1 cellular context compared by ENCODE assay signal in the genomic region with DNA sequence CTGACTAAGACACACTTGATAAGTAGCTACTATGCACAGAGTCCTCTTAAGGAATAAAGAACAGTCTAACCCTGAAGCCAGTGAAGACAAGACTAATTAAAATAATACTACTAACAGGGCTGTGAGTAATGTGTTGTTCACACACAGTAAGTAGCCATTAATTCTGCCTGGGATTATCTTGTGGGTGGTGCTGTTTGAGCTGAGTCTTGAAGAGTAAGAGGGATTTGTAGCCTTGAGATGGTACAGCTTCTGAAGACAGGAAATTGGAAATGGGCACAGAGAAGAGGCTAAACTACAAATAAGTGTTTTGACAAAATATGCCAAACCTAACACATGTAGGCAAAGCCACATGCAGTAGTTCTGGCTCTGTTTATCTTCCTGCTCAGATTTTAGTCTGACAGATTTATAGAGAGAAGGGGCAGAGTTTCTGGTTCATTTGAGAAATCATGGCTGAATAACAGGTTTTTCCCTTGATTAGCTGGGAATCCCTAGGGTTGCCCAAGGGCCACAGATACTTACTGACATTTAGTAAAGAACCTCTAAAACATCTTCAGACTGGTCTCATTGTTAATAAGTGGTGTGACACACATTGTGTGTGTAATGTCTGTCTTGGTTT.
TF ChIP-seq lines count a peak whose summit lies in the region.

No MANE protein-coding gene starts in this region.

TF ChIP-seq in H1, 55 proteins besides CTCF, POLR2A, EP300 and RAD21 (continued from another document):
- TF ChIP-seq RFX5 (IDR thresholded peaks at IDR 0.05; ENCODE audit: borderline replicate concordance, low read depth, low read length) (no peak), CHD1 (IDR thresholded peaks at IDR 0.05; ENCODE audit: low read depth, low read length) (no peak), FOSL1 (IDR thresholded peaks at IDR 0.05; ENCODE audit: insufficient read depth, low read depth, low read length) (no peak), KDM4A (IDR thresholded peaks at IDR 0.05; ENCODE audit: low read depth, low read length, severe bottlenecking) (no peak), CTBP2 (IDR thresholded peaks at IDR 0.05; ENCODE audit: borderline replicate concordance, insufficient read depth, insufficient read length, low read length) (no peak), RNF2 (IDR thresholded peaks at IDR 0.05; ENCODE audit: borderline replicate concordance, low read depth, low read length, missing control alignments, poor library complexity, severe bottlenecking) (no peak)
